ENCODE assay signal across 10 cellular contexts in the genomic region with DNA sequence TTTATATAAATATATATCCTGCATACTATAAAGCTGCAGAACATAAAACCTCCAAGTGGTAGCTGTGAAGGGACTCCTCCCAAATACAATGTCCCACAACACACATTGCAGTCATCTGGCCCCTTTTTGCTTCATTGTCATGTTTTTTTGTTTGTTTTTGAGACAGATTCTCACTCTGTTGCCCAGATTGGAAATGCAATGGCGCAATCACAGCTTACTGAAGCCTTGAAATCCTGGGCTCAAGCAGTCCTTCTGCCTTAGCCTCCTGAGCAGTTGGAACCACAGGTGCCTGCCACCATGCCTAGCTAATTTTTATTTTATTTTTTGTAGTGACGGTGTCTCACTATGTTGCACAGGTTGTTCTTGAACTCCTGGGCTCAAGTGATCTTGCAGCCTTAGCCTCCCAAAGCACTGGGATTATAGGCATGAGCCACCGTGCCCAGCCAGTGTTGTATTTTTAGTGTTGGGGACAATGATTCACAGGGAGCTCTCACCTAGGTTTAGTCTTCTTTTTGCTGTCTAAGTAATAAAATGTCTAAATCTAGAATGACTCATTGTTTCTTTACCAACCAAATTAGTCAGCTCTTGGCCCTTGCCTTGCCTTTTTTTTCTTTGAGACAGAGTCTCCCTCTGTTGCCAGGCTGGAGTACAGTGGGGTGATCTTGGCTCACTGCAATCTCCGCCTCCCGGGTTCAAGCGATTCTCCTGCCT. TPM values are rescaled to one million over a fixed set of nuclear protein-coding genes. Genes with fewer than 3 reads are reported as not detected.
DNase-seq lines count a peak whose midpoint lies in the region; ATAC-seq, FAIRE-seq and TF ChIP-seq lines count a peak whose summit lies in the region.
"Had no signal": no experiment of that assay in that cellular context is flagged by ENCODE, and none has a peak within 500 bp of the region (broad histone marks: within the 10 kb centered on the region; RNA-seq: fewer than 3 reads in every experiment).

No MANE protein-coding gene starts in this region.

- H3K9me3 ChIP-seq in mesenchymal stem cell (ENCODE audit: control insufficient read depth, low read length): no peaks in the 10 kb centered on the region

- no peaks in the 10 kb centered on the region for H3K36me3 ChIP-seq in mesenchymal stem cell (ENCODE audit: control insufficient read depth in 1 of 2, insufficient read depth in 2 of 2, low read depth in 1 of 2, low read length in 2 of 2)

- no peak overlapping the region for H2BK5ac ChIP-seq in mesenchymal stem cell (ENCODE audit: low read depth, low read length, poor library complexity, severe bottlenecking)

- no peak for TF ChIP-seq POLR2A in GM12892 (IDR thresholded peaks at IDR 0.05; ENCODE audit: low read depth, low read length)

- ATAC-seq in GM18870 (IDR thresholded peaks at IDR 0.05; ENCODE audit: unreplicated experiment) (peak; percentile 60), omental fat pad (ENCODE audit: low FRiP score) (no peak)
- ATAC-seq in activated naive CD8-positive, alpha-beta T cell treated with anti-CD3 and anti-CD28 coated beads, Interleukin-2, amount 50 U/mL, for 24 hours: peak; percentile 94

- no peak overlapping the region for H2BK120ac ChIP-seq in mesenchymal stem cell (ENCODE audit: low read depth, low read length)

- H3K14ac ChIP-seq in mesenchymal stem cell (ENCODE audit: low read length in 2 of 2): no peak overlapping the region

- H3K9me3 Mint-ChIP-seq in activated naive CD8-positive, alpha-beta T cell treated with anti-CD3 and anti-CD28 coated beads, Interleukin-2, amount 50 U/mL, for 24 hours: no peaks in the 10 kb centered on the region
- peaks cover 4% of the 10 kb centered on the region for H3K9me3 Mint-ChIP-seq in mesothelial cell of epicardium
- H3K9me3 Mint-ChIP-seq: activated naive CD4-positive, alpha-beta T cell treated with anti-CD3 and anti-CD28 coated beads, Interleukin-2, amount 50 U/mL, for 24 hours had no signal

- no peak overlapping the region for H4K91ac ChIP-seq in mesenchymal stem cell (ENCODE audit: low read length)

- no peak overlapping the region for H2AK5ac ChIP-seq in mesenchymal stem cell (ENCODE audit: low read length, severe bottlenecking)

- H3K27me3 Mint-ChIP-seq in activated naive CD8-positive, alpha-beta T cell treated with anti-CD3 and anti-CD28 coated beads, Interleukin-2, amount 50 U/mL, for 24 hours: peaks cover 6% of the 10 kb centered on the region
- H3K27me3 Mint-ChIP-seq in mesothelial cell of epicardium (ENCODE audit: low read depth): no peaks in the 10 kb centered on the region
- H3K27me3 Mint-ChIP-seq: activated naive CD4-positive, alpha-beta T cell treated with anti-CD3 and anti-CD28 coated beads, Interleukin-2, amount 50 U/mL, for 24 hours had no signal

- no peak overlapping the region for H3K4me3 Mint-ChIP-seq in activated naive CD8-positive, alpha-beta T cell treated with anti-CD3 and anti-CD28 coated beads, Interleukin-2, amount 50 U/mL, for 24 hours
- no peak overlapping the region for H3K4me3 Mint-ChIP-seq in mesothelial cell of epicardium
- H3K4me3 Mint-ChIP-seq: activated naive CD4-positive, alpha-beta T cell treated with anti-CD3 and anti-CD28 coated beads, Interleukin-2, amount 50 U/mL, for 24 hours had no signal

- H2AFZ ChIP-seq in mesenchymal stem cell (ENCODE audit: low read depth, low read length): no peak overlapping the region

- H3K18ac ChIP-seq in mesenchymal stem cell (ENCODE audit: low read depth in 1 of 2, low read length in 2 of 2): no peak overlapping the region

- no peak for TF ChIP-seq CTCF in mesothelial cell of epicardium (IDR thresholded peaks at IDR 0.05; ENCODE audit: unreplicated experiment)
- no peak for TF ChIP-seq CTCF in omental fat pad (IDR thresholded peaks at IDR 0.05)

- H3K27ac ChIP-seq in mesenchymal stem cell (ENCODE audit: low read length, poor library complexity, severe bottlenecking): no peak overlapping the region
- H3K27ac ChIP-seq: skin epidermis had no signal

- no peak overlapping the region for H3K4me3 ChIP-seq in mesenchymal stem cell (ENCODE audit: insufficient read depth in 1 of 2, low read depth in 1 of 2, low read length in 2 of 2)
- H3K4me3 ChIP-seq: skin epidermis had no signal

- H3K79me1 ChIP-seq in mesenchymal stem cell (replicated peaks; ENCODE audit: low read length, poor library complexity, severe bottlenecking): no peaks in the 10 kb centered on the region

- H3K4me2 ChIP-seq in mesenchymal stem cell (ENCODE audit: low read length, poor library complexity, severe bottlenecking): no peak overlapping the region

- H4K8ac ChIP-seq in mesenchymal stem cell (ENCODE audit: low read length): no peak overlapping the region

- H3K36me3 Mint-ChIP-seq in activated naive CD8-positive, alpha-beta T cell treated with anti-CD3 and anti-CD28 coated beads, Interleukin-2, amount 50 U/mL, for 24 hours (ENCODE audit: low read depth): no peaks in the 10 kb centered on the region
- no peaks in the 10 kb centered on the region for H3K36me3 Mint-ChIP-seq in mesothelial cell of epicardium
- H3K36me3 Mint-ChIP-seq: activated naive CD4-positive, alpha-beta T cell treated with anti-CD3 and anti-CD28 coated beads, Interleukin-2, amount 50 U/mL, for 24 hours had no signal

- no peak overlapping the region for H3K9ac ChIP-seq in mesenchymal stem cell (ENCODE audit: low read length)

- H3K27ac Mint-ChIP-seq in activated naive CD8-positive, alpha-beta T cell treated with anti-CD3 and anti-CD28 coated beads, Interleukin-2, amount 50 U/mL, for 24 hours: no peak overlapping the region
- no peak overlapping the region for H3K27ac Mint-ChIP-seq in mesothelial cell of epicardium
- H3K27ac Mint-ChIP-seq: activated naive CD4-positive, alpha-beta T cell treated with anti-CD3 and anti-CD28 coated beads, Interleukin-2, amount 50 U/mL, for 24 hours had no signal

- H3K23ac ChIP-seq in mesenchymal stem cell (ENCODE audit: low read length in 2 of 2): no peak overlapping the region

- WGBS in mesenchymal stem cell: 81% methylated on average over 5 of the region's 6 CpGs

- H2BK15ac ChIP-seq in mesenchymal stem cell (ENCODE audit: low read depth, poor library complexity, severe bottlenecking): no peak overlapping the region

- no peak overlapping the region for H3K4ac ChIP-seq in mesenchymal stem cell (ENCODE audit: low read depth in 1 of 2, low read length in 2 of 2)

- peaks cover 3% of the 10 kb centered on the region for H3K4me1 ChIP-seq in mesenchymal stem cell (ENCODE audit: control insufficient read depth, insufficient read depth, low read depth, low read length)

- H3K4me1 Mint-ChIP-seq in activated naive CD8-positive, alpha-beta T cell treated with anti-CD3 and anti-CD28 coated beads, Interleukin-2, amount 50 U/mL, for 24 hours: peaks cover 4% of the 10 kb centered on the region
- H3K4me1 Mint-ChIP-seq in mesothelial cell of epicardium: no peaks in the 10 kb centered on the region
- H3K4me1 Mint-ChIP-seq: activated naive CD4-positive, alpha-beta T cell treated with anti-CD3 and anti-CD28 coated beads, Interleukin-2, amount 50 U/mL, for 24 hours had no signal

- peak; percentile 36 for DNase-seq in HK-2 (ENCODE audit: unreplicated experiment)
- DNase-seq in activated naive CD8-positive, alpha-beta T cell treated with anti-CD3 and anti-CD28 coated beads, Interleukin-2, amount 50 U/mL, for 24 hours: peak; percentile 4
- DNase-seq in mesenchymal stem cell: peak; percentile 74
- no peak for DNase-seq in mesothelial cell of epicardium (ENCODE audit: low spot score in 2 of 2, unreplicated experiment in 2 of 2)
- DNase-seq in GM12892 (ENCODE audit: insufficient read length): no peak
- no peak for DNase-seq in omental fat pad (ENCODE audit: low spot score)
- no peak for DNase-seq in DMS 273 (lab: John Stamatoyannopoulos, UW; ENCODE audit: unreplicated experiment)

- no peak overlapping the region for H2BK12ac ChIP-seq in mesenchymal stem cell (ENCODE audit: low read length in 2 of 2)

- no peaks in the 10 kb centered on the region for H3K27me3 ChIP-seq in mesenchymal stem cell (ENCODE audit: control insufficient read depth in 1 of 2, insufficient read depth in 1 of 2, low read length in 2 of 2)

- no peak for FAIRE-seq in GM12892 (lab: Jason Lieb, UNC)

RNA-seq across cellular contexts. Expression of gene XIAP, which starts 24.0 kb away (rescaled TPM):
- 17.0 TPM for polyA plus RNA-seq in mesenchymal stem cell (2013, experiment 1 of 2)
- polyA plus RNA-seq in mesenchymal stem cell (2013, experiment 2 of 2): 20.9 TPM
- total RNA-seq in mesothelial cell of epicardium: 38.1 to 45.6 TPM (median 42.4 TPM) in 3 replicates
- polyA plus RNA-seq in GM12892 (2012; ENCODE audit: missing spikeins): 8.6 TPM
- total RNA-seq in omental fat pad: 10 to 100 TPM; 22.5 to 35.8 (median 24.9) TPM

Comparison
In these comparisons a context has a peak if more than half of its experiments do, and no peak if none do; other contexts are left out.
1. DNase-seq: peak in HK-2 (single experiment), activated naive CD8-positive, alpha-beta T cell treated with anti-CD3 and anti-CD28 coated beads, Interleukin-2, amount 50 U/mL, for 24 hours (single experiment) and mesenchymal stem cell (single experiment); none in mesothelial cell of epicardium (0 of 2), GM12892 (single experiment), omental fat pad (single experiment) and DMS 273 (single experiment).